12 cellular contexts compared by ENCODE assay signal in genomic region chr7:114502454-114503254, GRCh38.
DNase-seq lines count a peak whose midpoint lies in the region; ATAC-seq, FAIRE-seq and TF ChIP-seq lines count a peak whose summit lies in the region.
"Had no signal": no experiment of that assay in that cellular context is flagged by ENCODE, and none has a peak within 500 bp of the region (broad histone marks: within the 10 kb centered on the region; RNA-seq: fewer than 3 reads in every experiment).

No MANE protein-coding gene starts in this region.

- TF ChIP-seq EP300 in suprapubic skin (IDR thresholded peaks at IDR 0.05): no peak

- intact Hi-C loops in Caco-2 (cut with micrococcal nuclease; ENCODE audit: unreplicated experiment): no loop called here

- H3K79me2 ChIP-seq in ACC112 (ENCODE audit: control insufficient read depth, insufficient read depth, low read length, unreplicated experiment) (no peaks in the 10 kb centered on the region), astrocyte (ENCODE audit: insufficient read depth, low read length) (no peaks in the 10 kb centered on the region)

- POLR2A ChIA-PET in Caco-2 (lab: Charles Lee): no interaction called here

- H3K27ac ChIP-seq in ACC112 (ENCODE audit: low read depth, low read length) (peak overlapping the region; percentile 41; the same call in 1 of the 2 replicates), astrocyte (ENCODE audit: low read depth, low read length) (no peak overlapping the region), Peyer's patch (no peak overlapping the region), suprapubic skin (no peak overlapping the region)

- 50% methylated on average over 5 of the region's 5 CpGs for WGBS in suprapubic skin

- TF ChIP-seq CTCF in astrocyte (IDR thresholded peaks at IDR 0.05; ENCODE audit: insufficient read depth, low read depth, low read length) (no peak), Peyer's patch (IDR thresholded peaks at IDR 0.05) (no peak), Caco-2 (IDR thresholded peaks at IDR 0.05; ENCODE audit: insufficient read depth in 1 of 2, low read depth in 1 of 2, low read length in 1 of 2, severe bottlenecking in 1 of 2, unreplicated experiment in 1 of 2) (no peak), suprapubic skin (IDR thresholded peaks at IDR 0.05) (no peak)

- peak overlapping the region; percentile 54 for H3K4me2 ChIP-seq in astrocyte (ENCODE audit: low read length)

- no peaks in the 10 kb centered on the region for H4K20me1 ChIP-seq in astrocyte (ENCODE audit: insufficient read depth, low read length)

- ATAC-seq in HG02884 (IDR thresholded peaks at IDR 0.05; ENCODE audit: unreplicated experiment): no peak
- ATAC-seq: stimulated activated naive CD8-positive, alpha-beta T cell treated with anti-CD3 and anti-CD28 coated beads, Interleukin-15, amount 100 ng/mL, for 72 hours had no signal

- H3K36me3 Mint-ChIP-seq in astrocyte (ENCODE audit: low read depth, unreplicated experiment): no peaks in the 10 kb centered on the region
- no peaks in the 10 kb centered on the region for H3K36me3 Mint-ChIP-seq in Caco-2 (ENCODE audit: insufficient read depth, unreplicated experiment)

- TF ChIP-seq POLR2A in Peyer's patch (IDR thresholded peaks at IDR 0.05): no peak
- TF ChIP-seq POLR2A in suprapubic skin (IDR thresholded peaks at IDR 0.05): no peak

- DNase-seq in LHCN-M2 (ENCODE audit: low read depth) (peak; percentile 29), astrocyte (ENCODE audit: low read depth) (peak; percentile 31), kidney tubule cell (ENCODE audit: low spot score) (peak; percentile 5), Peyer's patch (no peak), Caco-2 (no peak), suprapubic skin (ENCODE audit: low spot score in 2 of 2) (no peak)
- DNase-seq: activated CD8-positive, alpha-beta memory T cell treated with anti-CD3 and anti-CD28 coated beads, Interleukin-2, amount 50 U/mL, for 48 hours; H9; MM.1S; stimulated activated naive CD8-positive, alpha-beta T cell treated with anti-CD3 and anti-CD28 coated beads, Interleukin-15, amount 100 ng/mL, for 72 hours had no signal

- no peaks in the 10 kb centered on the region for H3K27me3 Mint-ChIP-seq in astrocyte (ENCODE audit: low read depth, unreplicated experiment)
- no peaks in the 10 kb centered on the region for H3K27me3 Mint-ChIP-seq in Caco-2 (ENCODE audit: insufficient read depth, unreplicated experiment)
- H3K27me3 Mint-ChIP-seq: stimulated activated naive CD8-positive, alpha-beta T cell treated with anti-CD3 and anti-CD28 coated beads, Interleukin-15, amount 100 ng/mL, for 72 hours had no signal

- no peak overlapping the region for H3K9ac ChIP-seq in astrocyte (ENCODE audit: low read length)

- FAIRE-seq in astrocyte (lab: Jason Lieb, UNC): no peak

- H3K4me3 Mint-ChIP-seq in astrocyte (ENCODE audit: unreplicated experiment): no peak overlapping the region
- H3K4me3 Mint-ChIP-seq in Caco-2 (ENCODE audit: unreplicated experiment): no peak overlapping the region
- H3K4me3 Mint-ChIP-seq: H9; stimulated activated naive CD8-positive, alpha-beta T cell treated with anti-CD3 and anti-CD28 coated beads, Interleukin-15, amount 100 ng/mL, for 72 hours had no signal

- no peak overlapping the region for H3K27ac Mint-ChIP-seq in astrocyte (ENCODE audit: unreplicated experiment)
- no peak overlapping the region for H3K27ac Mint-ChIP-seq in Caco-2 (ENCODE audit: unreplicated experiment)
- H3K27ac Mint-ChIP-seq: H9; stimulated activated naive CD8-positive, alpha-beta T cell treated with anti-CD3 and anti-CD28 coated beads, Interleukin-15, amount 100 ng/mL, for 72 hours had no signal

- CTCF ChIA-PET in Caco-2 (lab: Charles Lee): no interaction called here

- H2AFZ ChIP-seq in ACC112 (ENCODE audit: low read length, unreplicated experiment): peak overlapping the region; percentile 95
- no peak overlapping the region for H2AFZ ChIP-seq in astrocyte (ENCODE audit: low read depth, low read length)

- no peaks in the 10 kb centered on the region for H3K36me3 ChIP-seq in ACC112 (ENCODE audit: insufficient read depth, low read length)
- H3K36me3 ChIP-seq in astrocyte (ENCODE audit: insufficient read depth, low read length): no peaks in the 10 kb centered on the region
- H3K36me3 ChIP-seq in Peyer's patch: no peaks in the 10 kb centered on the region
- H3K36me3 ChIP-seq in Caco-2 (ENCODE audit: control insufficient read depth, insufficient read depth, low read length): no peaks in the 10 kb centered on the region
- H3K36me3 ChIP-seq in suprapubic skin: no peaks in the 10 kb centered on the region

- BruUV-seq in Caco-2 (replicated peaks; lab: Mats Ljungman, UMichigan): no TSS peak

- H3K9me3 ChIP-seq in astrocyte (ENCODE audit: insufficient read depth, low read depth, low read length) (no peaks in the 10 kb centered on the region), Peyer's patch (no peaks in the 10 kb centered on the region), Caco-2 (no peaks in the 10 kb centered on the region), suprapubic skin (no peaks in the 10 kb centered on the region)

- H3K4me3 ChIP-seq in ACC112 (ENCODE audit: low read depth, low read length): peak overlapping the region; percentile 72
- H3K4me3 ChIP-seq in astrocyte (ENCODE audit: insufficient read depth, low read depth, low read length): no peak overlapping the region
- H3K4me3 ChIP-seq in Peyer's patch: no peak overlapping the region
- no peak overlapping the region for H3K4me3 ChIP-seq in Caco-2 (ENCODE audit: low read depth, low read length)
- no peak overlapping the region for H3K4me3 ChIP-seq in suprapubic skin

- no peaks in the 10 kb centered on the region for H3K9me3 Mint-ChIP-seq in astrocyte (ENCODE audit: unreplicated experiment)
- no peaks in the 10 kb centered on the region for H3K9me3 Mint-ChIP-seq in Caco-2 (ENCODE audit: unreplicated experiment)
- H3K9me3 Mint-ChIP-seq: H9; stimulated activated naive CD8-positive, alpha-beta T cell treated with anti-CD3 and anti-CD28 coated beads, Interleukin-15, amount 100 ng/mL, for 72 hours had no signal

- H3K27me3 ChIP-seq in ACC112 (ENCODE audit: insufficient read depth, low read length) (no peaks in the 10 kb centered on the region), astrocyte (ENCODE audit: insufficient read depth, low read length) (no peaks in the 10 kb centered on the region), Peyer's patch (no peaks in the 10 kb centered on the region), Caco-2 (replicated peaks; ENCODE audit: control insufficient read depth, insufficient read depth, low read length) (no peaks in the 10 kb centered on the region), suprapubic skin (no peaks in the 10 kb centered on the region)

- H3K4me1 Mint-ChIP-seq in astrocyte (ENCODE audit: low read depth, unreplicated experiment): peaks cover 10% of the 10 kb centered on the region
- no peaks in the 10 kb centered on the region for H3K4me1 Mint-ChIP-seq in Caco-2 (ENCODE audit: low read depth, unreplicated experiment)
- H3K4me1 Mint-ChIP-seq: H9; stimulated activated naive CD8-positive, alpha-beta T cell treated with anti-CD3 and anti-CD28 coated beads, Interleukin-15, amount 100 ng/mL, for 72 hours had no signal

- H3K4me1 ChIP-seq in ACC112 (ENCODE audit: control insufficient read depth, insufficient read depth, low read length, unreplicated experiment): peaks cover 17% of the 10 kb centered on the region
- no peaks in the 10 kb centered on the region for H3K4me1 ChIP-seq in astrocyte (ENCODE audit: insufficient read depth, low read length)
- H3K4me1 ChIP-seq in Peyer's patch: peaks cover 0 to 11% (median 2%) of the 10 kb centered on the region in 4 donors
- no peaks in the 10 kb centered on the region for H3K4me1 ChIP-seq in Caco-2
- H3K4me1 ChIP-seq in suprapubic skin: peaks cover 6% of the 10 kb centered on the region

Comparison
In these comparisons a context has a peak if more than half of its experiments do, and no peak if none do; other contexts are left out.
1. DNase-seq: peak in LHCN-M2 (single experiment), astrocyte (single experiment) and kidney tubule cell (single experiment); none in Peyer's patch (0 of 3), Caco-2 (0 of 2) and suprapubic skin (0 of 2).